Comparison of ENCODE assay signal across 22 cellular contexts in genomic region chr5:54098267-54098666, GRCh38.
DNase-seq lines count a peak whose midpoint lies in the region; ATAC-seq and TF ChIP-seq lines count a peak whose summit lies in the region.
"Had no signal": no experiment of that assay in that cellular context is flagged by ENCODE, and none has a peak within 500 bp of the region (broad histone marks: within the 10 kb centered on the region; RNA-seq: fewer than 3 reads in every experiment).

No MANE protein-coding gene starts in this region.

- no peaks in the 10 kb centered on the region for H3K27me3 Mint-ChIP-seq in brain

- H3K4me3 Mint-ChIP-seq in brain: peak overlapping the region in 4 of 5 experiments; percentile 17 to 56 (median 44)

- H3K27ac Mint-ChIP-seq in brain: no peak overlapping the region

- H3K27ac ChIP-seq in BLaER1 (peak overlapping the region; percentile 33; the same call in 1 of the 2 replicates), neural cell (ENCODE audit: low read length) (no peak overlapping the region)
- H3K27ac ChIP-seq: 22Rv1, Peyer's patch had no signal

- H2AFZ ChIP-seq in neural cell (ENCODE audit: low read depth, low read length): no peak overlapping the region

- no peaks in the 10 kb centered on the region for H4K20me1 ChIP-seq in BLaER1
- no peaks in the 10 kb centered on the region for H4K20me1 ChIP-seq in neural cell (ENCODE audit: insufficient read depth)

- H3K27me3 ChIP-seq in BLaER1: no peaks in the 10 kb centered on the region
- H3K27me3 ChIP-seq in neural cell (ENCODE audit: insufficient read depth, low read depth, low read length): no peaks in the 10 kb centered on the region
- H3K27me3 ChIP-seq: Peyer's patch had no signal

- no peaks in the 10 kb centered on the region for H3K36me3 Mint-ChIP-seq in brain

- no peaks in the 10 kb centered on the region for H3F3A ChIP-seq in neural cell (ENCODE audit: insufficient read depth, low read length, poor library complexity, severe bottlenecking)

- H3K79me2 ChIP-seq in neural cell (replicated peaks; ENCODE audit: insufficient read depth, low read length): no peaks in the 10 kb centered on the region

- H3K9me3 Mint-ChIP-seq in brain: no peaks in the 10 kb centered on the region

- TF ChIP-seq CTCF in brain (conservative IDR thresholded peaks at IDR 0.05): no peak
- TF ChIP-seq CTCF in neural cell (IDR thresholded peaks at IDR 0.05; ENCODE audit: poor library complexity, severe bottlenecking): no peak

- DNase-seq in NCI-H2081 (lab: John Stamatoyannopoulos, UW) (no peak), NCI-H1092 (lab: John Stamatoyannopoulos, UW) (no peak), NCI-H2196 (lab: John Stamatoyannopoulos, UW; ENCODE audit: unreplicated experiment) (no peak), LoVo (ENCODE audit: low spot score) (no peak)
- DNase-seq: AML-193, COR-L47, DMS 273 treated with DMSO at 0.1 percent for 48 hours, DND-41, KBM-7, MV-4-11, NCI-H1417, NCI-H187 treated with DMSO at 0.1 percent for 48 hours, NCI-H526, Peyer's patch, Right ventricle myocardium superior, SK-N-SH had no signal

- no peaks in the 10 kb centered on the region for H3K9me2 ChIP-seq in neural cell (ENCODE audit: insufficient read depth, low read length)
- H3K9me2 ChIP-seq: SK-N-SH had no signal

- TF ChIP-seq RAD21 in neural cell (conservative IDR thresholded peaks at IDR 0.05): no peak

- H3K9me3 ChIP-seq in BLaER1 (no peaks in the 10 kb centered on the region), neural cell (ENCODE audit: low read length) (no peaks in the 10 kb centered on the region)
- H3K9me3 ChIP-seq: Peyer's patch, SK-N-SH had no signal

- TF ChIP-seq EP300 in neural cell (conservative IDR thresholded peaks at IDR 0.05; ENCODE audit: poor library complexity, severe bottlenecking): no peak

- H3K4me1 Mint-ChIP-seq in brain: peaks cover 31% of the 10 kb centered on the region

- H3K36me3 ChIP-seq in BLaER1 (no peaks in the 10 kb centered on the region), neural cell (ENCODE audit: insufficient read depth, low read length) (no peaks in the 10 kb centered on the region)
- H3K36me3 ChIP-seq: Peyer's patch had no signal

- ATAC-seq in HG03432 (IDR thresholded peaks at IDR 0.05; ENCODE audit: unreplicated experiment): peak; percentile 33
- ATAC-seq: HCT116 had no signal

- H3K4me1 ChIP-seq in BLaER1: peaks cover 68% of the 10 kb centered on the region
- H3K4me1 ChIP-seq: Peyer's patch had no signal

- H3K4me2 ChIP-seq in BLaER1 (peak overlapping the region; percentile 84), neural cell (ENCODE audit: low read length) (no peak overlapping the region)
- H3K4me2 ChIP-seq: SK-N-SH had no signal

- peak overlapping the region; percentile 20; the same call in 1 of the 2 replicates for H3K4me3 ChIP-seq in BLaER1
- H3K4me3 ChIP-seq in neural cell (ENCODE audit: low read length): no peak overlapping the region
- H3K4me3 ChIP-seq: Peyer's patch had no signal

- H3K9ac ChIP-seq in BLaER1 (no peak overlapping the region; the same call in 1 of the 2 replicates), neural cell (ENCODE audit: low read length) (no peak overlapping the region)
- H3K9ac ChIP-seq: SK-N-SH had no signal

TF ChIP-seq in neural cell, 6 proteins besides CTCF, POLR2A, EP300 and RAD21:
- TF ChIP-seq POLR2AphosphoS5 (IDR thresholded peaks at IDR 0.05) (peak; percentile 6), MXI1 (conservative IDR thresholded peaks at IDR 0.05; ENCODE audit: poor library complexity, severe bottlenecking) (no peak)
